1 cellular context compared by ENCODE assay signal in genomic region chr6:8102122-8102958, GRCh38.
TF ChIP-seq lines count a peak whose summit lies in the region.

Gene EEF1E1 (minus strand): TSS chr6:8102548. CDS start chr6:8102521, 27 bp downstream.

TF ChIP-seq in K562, 482 proteins besides CTCF, POLR2A, EP300 and RAD21 (continued from another document and continues in another):
- TF ChIP-seq ARID3A (IDR thresholded peaks at IDR 0.05; ENCODE audit: borderline replicate concordance, low read depth, low read length) (no peak), USF2 (CRISPR knock-in tag; IDR thresholded peaks at IDR 0.05) (peak; percentile 32; the same call in 1 of the 2 replicates), PRDM10 (IDR thresholded peaks at IDR 0.05; ENCODE audit: partially characterized antibody) (peak; percentile 16), PHB2 (IDR thresholded peaks at IDR 0.05; ENCODE audit: low read depth) (no peak), WHSC1 (IDR thresholded peaks at IDR 0.05; ENCODE audit: low read length) (no peak), SAP30 (IDR thresholded peaks at IDR 0.05; ENCODE audit: borderline replicate concordance, insufficient read depth, low read depth, low read length, poor library complexity, severe bottlenecking) (peak; percentile 98), ZKSCAN1 (IDR thresholded peaks at IDR 0.05; ENCODE audit: low read depth, low read length) (no peak), SIN3A (IDR thresholded peaks at IDR 0.05; ENCODE audit: borderline replicate concordance in 2 of 2, control insufficient read depth in 1 of 2, low read depth in 2 of 2, low read length in 2 of 2) (peak; percentile 52 to 88; a peak in 3 of 4 replicates), MYC (IDR thresholded peaks at IDR 0.05; ENCODE audit: low read depth, low read length) (peak; percentile 94), MYC (CRISPR knock-in tag; IDR thresholded peaks at IDR 0.05; ENCODE audit: borderline replicate concordance, low read depth) (peak; percentile 92; the same call in 1 of the 2 replicates), RREB1 (CRISPR knock-in tag; IDR thresholded peaks at IDR 0.05) (peak; percentile 80), HLTF (IDR thresholded peaks at IDR 0.05) (peak; percentile 59; the same call in 1 of the 2 replicates), STAG1 (CRISPR knock-in tag; IDR thresholded peaks at IDR 0.05; ENCODE audit: borderline replicate concordance) (no peak), NBN (IDR thresholded peaks at IDR 0.05; ENCODE audit: low read depth) (0 out of 2 replicates have a peak, but pooled peaks have one; percentile 75), HSF4 (CRISPR knock-in tag; IDR thresholded peaks at IDR 0.05; ENCODE audit: borderline replicate concordance) (no peak), MXI1 (IDR thresholded peaks at IDR 0.05; ENCODE audit: low read depth, low read length) (peak; percentile 81), NFIC (IDR thresholded peaks at IDR 0.05) (0 out of 2 replicates have a peak, but pooled peaks have one; percentile 5), NRF1 (conservative IDR thresholded peaks at IDR 0.05 in 1 of 2, IDR thresholded peaks at IDR 0.05 in 1 of 2) (peak; percentile 26 to 45; a peak in 2 of 4 replicates), CREM (IDR thresholded peaks at IDR 0.05; ENCODE audit: low read depth) (peak; percentile 88), PHF8 (IDR thresholded peaks at IDR 0.05; ENCODE audit: borderline replicate concordance, low read length) (peak; percentile 95), RBM25 (IDR thresholded peaks at IDR 0.05; ENCODE audit: low read depth, low read length, severe bottlenecking) (peak; percentile 69), CREB1 (IDR thresholded peaks at IDR 0.05) (peak; percentile 73), CREB1 (CRISPR knock-in tag; IDR thresholded peaks at IDR 0.05) (no peak), E2F5 (CRISPR knock-in tag; IDR thresholded peaks at IDR 0.05) (0 out of 2 replicates have a peak, but pooled peaks have one; percentile 27), SP1 (CRISPR knock-in tag; IDR thresholded peaks at IDR 0.05) (peak; percentile 84), PHTF2 (CRISPR knock-in tag; IDR thresholded peaks at IDR 0.05) (no peak), MECOM (CRISPR knock-in tag; IDR thresholded peaks at IDR 0.05) (peak; percentile 21; the same call in 1 of the 2 replicates), HCFC1 (IDR thresholded peaks at IDR 0.05; ENCODE audit: low read depth, low read length) (peak; percentile 72), CREB3L1 (IDR thresholded peaks at IDR 0.05; ENCODE audit: borderline replicate concordance, low read depth) (peak; percentile 58; the same call in 1 of the 2 replicates), DACH1 (IDR thresholded peaks at IDR 0.05; ENCODE audit: partially characterized antibody) (no peak), POLR2G (IDR thresholded peaks at IDR 0.05; ENCODE audit: low read depth, low read length) (peak; percentile 96), PHF20 (IDR thresholded peaks at IDR 0.05; ENCODE audit: partially characterized antibody) (peak; percentile 72), KLF13 (tag; IDR thresholded peaks at IDR 0.05; ENCODE audit: borderline replicate concordance, low read depth) (0 out of 2 replicates have a peak, but pooled peaks have one; percentile 17), ZHX1 (conservative IDR thresholded peaks at IDR 0.05; ENCODE audit: low read length) (0 out of 2 replicates have a peak, but pooled peaks have one; percentile 24), CHD2 (IDR thresholded peaks at IDR 0.05; ENCODE audit: low read depth, low read length) (peak; percentile 85), PKNOX1 (IDR thresholded peaks at IDR 0.05) (peak; percentile 25), NFYB (IDR thresholded peaks at IDR 0.05; ENCODE audit: extremely low read depth, insufficient read length) (peak; percentile 26), TCF3 (CRISPR knock-in tag; IDR thresholded peaks at IDR 0.05) (no peak), NFATC3 (IDR thresholded peaks at IDR 0.05) (0 out of 2 replicates have a peak, but pooled peaks have one; percentile 77)
